ENCODE assay signal across 10 cellular contexts in the genomic region with DNA sequence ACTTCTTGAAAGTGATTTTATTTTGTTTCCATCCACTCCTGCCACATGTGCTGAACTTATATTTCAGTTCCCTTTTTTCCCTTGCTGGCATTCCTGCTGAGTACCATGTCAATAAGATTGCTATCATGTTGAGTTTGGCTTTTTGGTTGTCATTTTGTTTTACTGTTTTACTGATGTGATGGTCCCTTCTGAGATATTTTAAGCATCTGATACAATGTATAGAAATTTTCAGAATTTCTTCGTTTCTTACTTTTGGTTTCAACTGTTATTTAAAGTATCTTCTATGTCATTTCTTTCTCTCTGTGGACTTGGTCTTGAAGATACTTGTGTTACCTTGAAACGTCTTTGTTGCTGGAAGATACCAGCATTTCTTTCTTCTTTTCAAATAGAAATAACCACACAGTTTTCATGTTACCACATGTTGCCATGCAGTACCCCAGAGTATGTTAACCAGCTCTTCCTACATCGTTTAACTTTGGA. TPM values are rescaled to one million over a fixed set of nuclear protein-coding genes. Genes with fewer than 3 reads are reported as not detected.
A peak's percentile ranks its signal among the peaks of the same experiment; 100 is the strongest.
DNase-seq lines count a peak whose midpoint lies in the region; ATAC-seq, FAIRE-seq and TF ChIP-seq lines count a peak whose summit lies in the region.
"Had no signal": no experiment of that assay in that cellular context is flagged by ENCODE, and none has a peak within 500 bp of the region (broad histone marks: within the 10 kb centered on the region; RNA-seq: fewer than 3 reads in every experiment).

No MANE protein-coding gene starts in this region.

- no peak overlapping the region for H3K4me3 ChIP-seq in ovary

- H3K4me1 ChIP-seq in ovary (ENCODE audit: insufficient read depth): no peaks in the 10 kb centered on the region

- peaks cover 31% of the 10 kb centered on the region for H3K4me1 Mint-ChIP-seq in activated T-helper 17 cell treated with anti-CD3 and anti-CD28 coated beads, Interleukin-2, amount 50 U/mL, for 72 hours

- no peaks in the 10 kb centered on the region for H3K36me3 ChIP-seq in ovary

- FAIRE-seq in GM18507 (lab: Jason Lieb, UNC): peak; percentile 91
- FAIRE-seq: keratinocyte had no signal

- peak; percentile 71 for ATAC-seq in HG03097 (IDR thresholded peaks at IDR 0.05; ENCODE audit: low FRiP score, unreplicated experiment)
- peak; percentile 42 for ATAC-seq in activated T-helper 17 cell treated with anti-CD3 and anti-CD28 coated beads, Interleukin-2, amount 50 U/mL, for 72 hours (replicated peaks)

- intact Hi-C loops in ovary (cut with DNase I): no loop called here

- no peaks in the 10 kb centered on the region for H3K27me3 ChIP-seq in ovary

- no peak overlapping the region for H3K27ac ChIP-seq in ovary

- peak overlapping the region; percentile 83 for H3K27ac Mint-ChIP-seq in activated T-helper 17 cell treated with anti-CD3 and anti-CD28 coated beads, Interleukin-2, amount 50 U/mL, for 72 hours

- no peak for TF ChIP-seq CTCF in GM20000 (IDR thresholded peaks at IDR 0.05; ENCODE audit: extremely low read depth, missing control alignments)
- no peak for TF ChIP-seq CTCF in ovary (IDR thresholded peaks at IDR 0.05)

- TF ChIP-seq POLR2A in ovary (IDR thresholded peaks at IDR 0.05): no peak

- no peak for TF ChIP-seq EP300 in ovary (IDR thresholded peaks at IDR 0.05)

- H3K4me3 Mint-ChIP-seq in activated T-helper 17 cell treated with anti-CD3 and anti-CD28 coated beads, Interleukin-2, amount 50 U/mL, for 72 hours: peak overlapping the region; percentile 77

- DNase-seq in GM18507 (ENCODE audit: extremely low spot score, insufficient read length, low read depth) (no peak), GM20000 (ENCODE audit: low spot score) (peak; percentile 39), cerebellar nuclear complex (lab: John Stamatoyannopoulos, UW) (no peak), ovary (no peak), DMS114 treated with DMSO at 0.1 percent for 48 hours (lab: John Stamatoyannopoulos, UW; ENCODE audit: unreplicated experiment) (no peak)
- DNase-seq in activated CD4-positive, alpha-beta T cell treated with anti-CD3 and anti-CD28 coated beads, Interleukin-2, amount 50 U/mL, for 48 hours: no peak

- H3K9me3 Mint-ChIP-seq in activated T-helper 17 cell treated with anti-CD3 and anti-CD28 coated beads, Interleukin-2, amount 50 U/mL, for 72 hours: no peaks in the 10 kb centered on the region

- WGBS in ovary, 3 donors: 50 to 64% (median 56%) methylated on average over 3 of the region's 3 CpGs

- no peaks in the 10 kb centered on the region for H3K9me3 ChIP-seq in ovary

- H3K36me3 Mint-ChIP-seq in activated T-helper 17 cell treated with anti-CD3 and anti-CD28 coated beads, Interleukin-2, amount 50 U/mL, for 72 hours (ENCODE audit: low read depth): peaks cover 34% of the 10 kb centered on the region

- no peaks in the 10 kb centered on the region for H3K27me3 Mint-ChIP-seq in activated T-helper 17 cell treated with anti-CD3 and anti-CD28 coated beads, Interleukin-2, amount 50 U/mL, for 72 hours

RNA-seq across cellular contexts. Expression of a gene that starts 14.1 kb away (rescaled TPM):
- total RNA-seq in activated T-helper 17 cell treated with anti-CD3 and anti-CD28 coated beads, Interleukin-2, amount 50 U/mL, for 72 hours: 10 to 100 TPM; 17.0 to 20.8 TPM
- 10 to 100 TPM in 1 of 7 donors, 1 to 10 TPM in 3, under 1 TPM in 3; 0.40 to 12.3 (median 1.1) TPM for total RNA-seq in ovary
- polyA plus RNA-seq in ovary: 1 to 10 TPM in 1 of 2 donors, under 1 TPM in 1; 0.34 to 1.3 TPM
- total RNA-seq: RPMI7951 had no signal

RNA-seq across cellular contexts. Expression of a gene that starts 31.5 kb away (rescaled TPM):
- 10 to 100 TPM; 24.7 to 56.8 TPM for total RNA-seq in activated T-helper 17 cell treated with anti-CD3 and anti-CD28 coated beads, Interleukin-2, amount 50 U/mL, for 72 hours
- total RNA-seq in ovary: 10 to 100 TPM; 13.9 to 24.1 (median 20.9) TPM
- polyA plus RNA-seq in ovary: 1 to 10 TPM; 5.3 to 6.6 TPM
